ENCODE assay signal across 1 cellular context in the genomic region with DNA sequence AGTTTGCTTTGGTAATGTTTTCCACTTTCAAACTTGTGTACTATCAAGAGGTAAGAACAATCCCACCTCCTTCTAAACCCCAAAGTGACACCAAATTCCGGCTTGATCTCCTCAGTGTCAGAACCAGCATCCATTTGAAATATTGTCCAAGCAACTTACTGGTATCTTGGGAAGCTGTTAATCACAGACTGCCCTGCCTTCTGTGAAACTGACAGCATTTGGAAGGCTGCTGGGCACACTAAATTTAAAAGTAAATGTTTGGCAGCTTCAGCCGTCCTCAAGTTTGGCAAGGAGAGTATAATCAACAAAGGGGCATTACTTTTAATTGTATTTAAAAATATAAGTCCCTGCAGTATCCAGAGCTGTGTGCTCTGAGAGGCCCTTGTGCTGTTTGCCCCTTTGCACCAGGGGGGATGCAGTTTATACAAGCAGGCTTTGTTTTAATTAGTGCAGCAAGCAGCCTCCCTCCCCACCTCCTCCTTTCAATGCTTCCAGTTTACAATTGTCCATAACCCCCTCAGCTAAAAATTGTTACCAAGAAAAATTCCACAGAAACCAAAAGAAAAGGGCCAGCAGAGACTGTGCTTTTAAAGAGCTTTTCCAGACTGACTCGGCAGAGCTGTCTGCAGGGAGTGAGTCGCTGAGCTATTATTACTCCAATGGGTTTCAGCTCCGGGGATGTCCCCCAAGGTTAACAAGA.
TF ChIP-seq lines count a peak whose summit lies in the region.

No MANE protein-coding gene starts in this region.

TF ChIP-seq in GM23338, 12 proteins besides CTCF, POLR2A, EP300 and RAD21 (continued from another document):
- TF ChIP-seq, protein P1, sequence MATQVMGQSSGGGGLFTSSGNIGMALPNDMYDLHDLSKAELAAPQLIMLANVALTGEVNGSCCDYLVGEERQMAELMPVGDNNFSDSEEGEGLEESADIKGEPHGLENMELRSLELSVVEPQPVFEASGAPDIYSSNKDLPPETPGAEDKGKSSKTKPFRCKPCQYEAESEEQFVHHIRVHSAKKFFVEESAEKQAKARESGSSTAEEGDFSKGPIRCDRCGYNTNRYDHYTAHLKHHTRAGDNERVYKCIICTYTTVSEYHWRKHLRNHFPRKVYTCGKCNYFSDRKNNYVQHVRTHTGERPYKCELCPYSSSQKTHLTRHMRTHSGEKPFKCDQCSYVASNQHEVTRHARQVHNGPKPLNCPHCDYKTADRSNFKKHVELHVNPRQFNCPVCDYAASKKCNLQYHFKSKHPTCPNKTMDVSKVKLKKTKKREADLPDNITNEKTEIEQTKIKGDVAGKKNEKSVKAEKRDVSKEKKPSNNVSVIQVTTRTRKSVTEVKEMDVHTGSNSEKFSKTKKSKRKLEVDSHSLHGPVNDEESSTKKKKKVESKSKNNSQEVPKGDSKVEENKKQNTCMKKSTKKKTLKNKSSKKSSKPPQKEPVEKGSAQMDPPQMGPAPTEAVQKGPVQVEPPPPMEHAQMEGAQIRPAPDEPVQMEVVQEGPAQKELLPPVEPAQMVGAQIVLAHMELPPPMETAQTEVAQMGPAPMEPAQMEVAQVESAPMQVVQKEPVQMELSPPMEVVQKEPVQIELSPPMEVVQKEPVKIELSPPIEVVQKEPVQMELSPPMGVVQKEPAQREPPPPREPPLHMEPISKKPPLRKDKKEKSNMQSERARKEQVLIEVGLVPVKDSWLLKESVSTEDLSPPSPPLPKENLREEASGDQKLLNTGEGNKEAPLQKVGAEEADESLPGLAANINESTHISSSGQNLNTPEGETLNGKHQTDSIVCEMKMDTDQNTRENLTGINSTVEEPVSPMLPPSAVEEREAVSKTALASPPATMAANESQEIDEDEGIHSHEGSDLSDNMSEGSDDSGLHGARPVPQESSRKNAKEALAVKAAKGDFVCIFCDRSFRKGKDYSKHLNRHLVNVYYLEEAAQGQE (IDR thresholded peaks at IDR 0.05; ENCODE audit: unreplicated experiment) = no peak
